Comparison of ENCODE assay signal across 8 cellular contexts in the genomic region with DNA sequence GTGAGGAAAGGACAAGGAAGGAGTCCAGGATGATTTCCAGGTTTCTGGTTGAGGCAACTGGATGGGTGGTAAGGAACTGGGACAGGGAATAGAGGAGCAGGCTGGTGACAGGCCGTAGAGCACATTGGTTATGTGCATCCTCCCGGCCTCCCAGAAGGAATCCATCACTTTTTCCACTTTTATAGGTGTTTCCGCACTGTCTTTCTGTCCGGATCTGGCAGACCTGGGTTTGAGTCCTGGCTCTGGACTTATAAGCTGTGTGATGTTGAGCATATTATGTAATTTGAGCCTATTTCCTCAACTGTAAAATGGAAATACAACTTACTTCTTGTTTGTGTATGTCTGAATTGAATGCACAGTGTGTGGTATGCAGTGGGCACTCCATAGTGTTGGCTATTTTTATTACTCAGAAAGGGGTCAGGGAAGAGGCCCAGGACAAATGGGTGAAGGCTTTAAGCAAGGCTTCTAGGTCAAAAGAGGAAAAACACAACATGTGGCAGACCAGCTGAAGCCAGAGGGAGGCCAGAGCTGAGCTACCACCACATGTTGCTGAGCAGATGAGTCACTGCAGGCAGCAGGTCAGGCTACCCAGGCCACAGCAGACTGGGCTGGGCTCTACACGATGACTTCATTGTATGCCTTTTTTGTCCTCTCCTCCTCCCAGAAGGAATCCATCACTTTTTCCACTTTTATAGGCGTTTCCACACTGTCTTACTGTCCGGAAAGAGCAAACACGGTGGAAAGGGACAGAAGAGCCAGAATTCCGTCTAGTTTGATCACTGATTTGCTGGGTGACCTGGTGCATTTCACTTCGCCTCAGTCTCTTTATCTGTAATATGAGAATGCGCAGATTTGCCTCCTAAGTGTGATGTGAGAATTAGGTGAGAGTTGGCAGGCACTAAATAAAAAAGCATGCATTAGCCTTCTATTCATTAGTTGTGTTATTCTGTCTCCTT. TPM values are rescaled to one million over a fixed set of nuclear protein-coding genes. Genes with fewer than 3 reads are reported as not detected.
DNase-seq lines count a peak whose midpoint lies in the region; ATAC-seq, FAIRE-seq and TF ChIP-seq lines count a peak whose summit lies in the region.

No MANE protein-coding gene starts in this region.

- peak overlapping the region; percentile 87 for H3K4me3 Mint-ChIP-seq in activated naive CD4-positive, alpha-beta T cell treated with anti-CD3 and anti-CD28 coated beads, Interleukin-2, amount 10 ng/mL, durations not matched to agents 7 days and 5 days

- H3K27me3 ChIP-seq in HUES6 (ENCODE audit: control insufficient read depth, insufficient read depth, low read length) (no peaks in the 10 kb centered on the region), bronchial epithelial cell (ENCODE audit: control insufficient read depth, insufficient read depth, low read length) (no peaks in the 10 kb centered on the region), sigmoid colon (no peaks in the 10 kb centered on the region)

- H3K4me3 ChIP-seq in HUES6 (ENCODE audit: low read depth, low read length) (peak overlapping the region; percentile 62), bronchial epithelial cell (ENCODE audit: low read depth, low read length) (peak overlapping the region; percentile 41), iPS-18c (ENCODE audit: insufficient read depth, low read depth, low read length) (peak overlapping the region; percentile 17; the same call in 1 of the 2 replicates), sigmoid colon (peak overlapping the region; percentile 21 to 60 (median 58))

- no peak for ATAC-seq in GM18873 (IDR thresholded peaks at IDR 0.05; ENCODE audit: low FRiP score, unreplicated experiment)

- peaks cover 11% of the 10 kb centered on the region for H3K4me1 ChIP-seq in HUES6 (ENCODE audit: control insufficient read depth, insufficient read depth, low read length)
- peaks cover 0 to 29% (median 20%) of the 10 kb centered on the region in 4 donors for H3K4me1 ChIP-seq in sigmoid colon

- no peak overlapping the region; the same call in 1 of the 2 replicates for H3K27ac ChIP-seq in HUES6 (ENCODE audit: low read depth, low read length)
- H3K27ac ChIP-seq in sigmoid colon, result peak overlapping the region; percentile 78 to 93 (median 88)

- no peaks in the 10 kb centered on the region for H3K9me3 ChIP-seq in HUES6 (ENCODE audit: control insufficient read depth, insufficient read depth, low read depth, low read length)
- no peaks in the 10 kb centered on the region for H3K9me3 ChIP-seq in iPS-18c (ENCODE audit: control insufficient read depth, insufficient read depth, low read length)
- H3K9me3 ChIP-seq in sigmoid colon, result no peaks in the 10 kb centered on the region

- no peak for TF ChIP-seq POLR2A in sigmoid colon (IDR thresholded peaks at IDR 0.05)

- peak; percentile 31 for DNase-seq in activated naive CD4-positive, alpha-beta T cell treated with anti-CD3 and anti-CD28 coated beads, Interleukin-2, amount 10 ng/mL, durations not matched to agents 7 days and 5 days
- no peak for DNase-seq in activated naive CD4-positive, alpha-beta T cell treated with anti-CD3 and anti-CD28 coated beads, Interleukin-2, amount 50 U/mL, for 16 hours
- DNase-seq in RCC 7860 (ENCODE audit: low spot score), result peak; percentile 95
- peak; percentile 90 for DNase-seq in bronchial epithelial cell (ENCODE audit: low read depth)
- peak; percentile 94 for DNase-seq in sigmoid colon

- H3K9ac ChIP-seq in HUES6 (ENCODE audit: low read length), result peak overlapping the region; percentile 55

- H3K36me3 Mint-ChIP-seq in activated naive CD4-positive, alpha-beta T cell treated with anti-CD3 and anti-CD28 coated beads, Interleukin-2, amount 10 ng/mL, durations not matched to agents 7 days and 5 days, result peaks cover 9% of the 10 kb centered on the region

- CTCF ChIA-PET in activated naive CD4-positive, alpha-beta T cell treated with anti-CD3 and anti-CD28 coated beads, Interleukin-2, amount 10 ng/mL, durations not matched to agents 7 days and 5 days (lab: Charles Lee), result no interaction called here

- peak; percentile 87 for FAIRE-seq in RCC 7860 (lab: Jason Lieb, UNC)
- FAIRE-seq in bronchial epithelial cell (lab: Jason Lieb, UNC), result no peak

- TF ChIP-seq CTCF in bronchial epithelial cell (IDR thresholded peaks at IDR 0.05; ENCODE audit: insufficient read depth, low read length, severe bottlenecking), result no peak
- TF ChIP-seq CTCF in sigmoid colon (IDR thresholded peaks at IDR 0.05), result no peak

- H3K36me3 ChIP-seq in HUES6 (ENCODE audit: control insufficient read depth, insufficient read depth, low read length) (peaks cover 4% of the 10 kb centered on the region; the same call in 1 of the 2 replicates), bronchial epithelial cell (ENCODE audit: control insufficient read depth, insufficient read depth, low read length) (no peaks in the 10 kb centered on the region), sigmoid colon (peaks cover 0 to 9% (median 0%) of the 10 kb centered on the region in 4 donors)

- peaks cover 8% of the 10 kb centered on the region for H3K27me3 Mint-ChIP-seq in activated naive CD4-positive, alpha-beta T cell treated with anti-CD3 and anti-CD28 coated beads, Interleukin-2, amount 10 ng/mL, durations not matched to agents 7 days and 5 days

- peaks cover 31% of the 10 kb centered on the region for H3K4me1 Mint-ChIP-seq in activated naive CD4-positive, alpha-beta T cell treated with anti-CD3 and anti-CD28 coated beads, Interleukin-2, amount 10 ng/mL, durations not matched to agents 7 days and 5 days

- 37 to 55% methylated on average over 11 of the region's 11 CpGs for WGBS in sigmoid colon, 2 donors

- intact Hi-C loops in sigmoid colon (cut with DNase I), result loop anchor here (5.0 kb wide), 2 partner anchors 80 to 465 kb away; no protein-coding TSS in a partner anchor

- H3K9me3 Mint-ChIP-seq in activated naive CD4-positive, alpha-beta T cell treated with anti-CD3 and anti-CD28 coated beads, Interleukin-2, amount 10 ng/mL, durations not matched to agents 7 days and 5 days, result no peaks in the 10 kb centered on the region

- peak overlapping the region; percentile 83 for H3K27ac Mint-ChIP-seq in activated naive CD4-positive, alpha-beta T cell treated with anti-CD3 and anti-CD28 coated beads, Interleukin-2, amount 10 ng/mL, durations not matched to agents 7 days and 5 days

- peak in 1 of 4 donors; percentile 25 for TF ChIP-seq EP300 in sigmoid colon (IDR thresholded peaks at IDR 0.05)

RNA-seq across cellular contexts. Expression of a gene that starts 0.8 kb away (rescaled TPM):
- total RNA-seq in bronchial epithelial cell (12.6 and 16.9 TPM in 2 replicates), sigmoid colon (10 to 100 TPM; 19.3 to 54.0 (median 30.3) TPM)
- polyA plus RNA-seq in sigmoid colon, result 10 to 100 TPM; 20.4 to 43.7 (median 38.8) TPM

RNA-seq across cellular contexts. Expression of a gene that starts 52.2 kb away (rescaled TPM):
- total RNA-seq in bronchial epithelial cell (9.7 and 13.7 TPM in 2 replicates), sigmoid colon (10 to 100 TPM; 11.2 to 15.3 (median 11.6) TPM)
- 1 to 10 TPM; 6.9 to 7.3 (median 7.2) TPM for polyA plus RNA-seq in sigmoid colon
